In the genomic region with DNA sequence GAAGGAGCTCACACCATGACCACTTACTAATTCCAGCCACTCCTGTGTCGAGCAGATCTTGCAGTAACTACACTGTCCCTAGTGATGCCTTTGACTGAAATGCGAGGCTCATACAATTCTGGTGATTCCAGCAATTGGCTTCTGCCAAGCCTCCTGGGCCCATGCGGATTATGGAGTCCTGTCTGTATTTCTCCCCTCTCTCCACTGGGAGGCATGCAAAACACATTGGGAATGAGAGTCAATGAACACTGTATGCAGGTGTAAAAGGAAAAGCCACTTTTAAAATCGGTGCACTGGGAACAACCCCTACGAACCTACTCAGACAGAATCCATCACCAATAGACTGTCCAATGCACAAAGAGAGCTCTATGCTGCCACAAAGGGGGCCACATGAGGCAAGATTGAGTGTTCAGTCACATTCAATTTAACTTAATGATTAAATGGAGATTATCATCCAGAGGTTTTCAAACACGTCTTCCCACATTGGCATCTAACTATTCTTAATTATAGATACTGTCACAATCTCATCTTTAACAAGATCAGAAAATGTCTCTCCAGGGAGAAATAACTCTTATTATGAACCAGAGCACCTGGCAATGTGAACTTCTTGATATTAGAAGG, we compare ENCODE assay signal across 14 cellular contexts.
DNase-seq lines count a peak whose midpoint lies in the region; ATAC-seq, FAIRE-seq and TF ChIP-seq lines count a peak whose summit lies in the region.
"Had no signal": no experiment of that assay in that cellular context is flagged by ENCODE, and none has a peak within 500 bp of the region (broad histone marks: within the 10 kb centered on the region; RNA-seq: fewer than 3 reads in every experiment).

No MANE protein-coding gene starts in this region.

- peak; percentile 92 for ATAC-seq in left lobe of liver
- no peak for ATAC-seq in HG02870 (IDR thresholded peaks at IDR 0.05; ENCODE audit: unreplicated experiment)
- ATAC-seq: CD8-positive, alpha-beta T cell had no signal

- no peak for FAIRE-seq in D721Med (lab: Jason Lieb, UNC)
- FAIRE-seq: endothelial cell of umbilical vein, GM18507 had no signal

- DNase-seq in Ammon's horn (ENCODE audit: low spot score) = peak; percentile 29
- DNase-seq in HT-29 (ENCODE audit: low spot score) = peak; percentile 52
- DNase-seq in SHP77 treated with DMSO at 0.1 percent for 48 hours (lab: John Stamatoyannopoulos, UW) = peak; percentile 2
- DNase-seq in left lobe of liver (ENCODE audit: low spot score) = no peak
- DNase-seq in GDM1 (lab: John Stamatoyannopoulos, UW) = no peak
- no peak for DNase-seq in D721Med (ENCODE audit: insufficient read length, low spot score)
- no peak for DNase-seq in activated naive CD4-positive, alpha-beta T cell treated with Interleukin-2 at 50 U/mL for 16 hours
- DNase-seq: activated CD4-positive, alpha-beta T cell treated with anti-CD3 and anti-CD28 coated beads, Interleukin-2, amount 10 ng/mL, durations not matched to agents 24 days and 14 days; CD8-positive, alpha-beta T cell; GOT3; sigmoid colon had no signal

- no peak for TF ChIP-seq CTCF in D721Med (IDR thresholded peaks at IDR 0.05; ENCODE audit: insufficient read depth, missing control alignments)

Comparison
In these comparisons a context has a peak if more than half of its experiments do, and no peak if none do; other contexts are left out.
1. DNase-seq: peak in Ammon's horn (single experiment), HT-29 (single experiment) and SHP77 treated with DMSO at 0.1 percent for 48 hours (single experiment); none in left lobe of liver (single experiment), GDM1 (single experiment), D721Med (single experiment) and activated naive CD4-positive, alpha-beta T cell treated with Interleukin-2 at 50 U/mL for 16 hours (single experiment).